In the genomic region with DNA sequence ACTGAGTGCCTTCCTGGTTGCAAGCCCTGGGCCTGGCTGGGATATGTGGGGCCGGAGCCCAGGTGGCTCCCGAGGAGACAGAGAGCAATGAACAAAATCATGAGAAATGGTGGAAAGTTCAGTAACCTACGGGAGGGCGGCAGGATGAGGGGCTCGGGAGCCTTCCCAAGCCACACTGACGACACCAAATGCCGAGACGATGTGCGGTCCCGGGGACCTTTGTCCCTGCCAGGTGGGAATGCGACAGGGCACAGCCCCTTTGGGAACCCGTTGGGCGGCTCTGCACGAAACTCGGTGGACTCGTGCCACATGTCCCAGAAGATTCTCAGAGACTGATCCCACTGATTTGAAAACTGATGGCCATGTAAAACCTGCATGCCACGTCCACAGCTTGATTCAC, we compare ENCODE assay signal across 22 cellular contexts. TPM values are rescaled to one million over a fixed set of nuclear protein-coding genes. Genes with fewer than 3 reads are reported as not detected.
DNase-seq lines count a peak whose midpoint lies in the region; ATAC-seq, FAIRE-seq and TF ChIP-seq lines count a peak whose summit lies in the region.
"Had no signal": no experiment of that assay in that cellular context is flagged by ENCODE, and none has a peak within 500 bp of the region (broad histone marks: within the 10 kb centered on the region; RNA-seq: fewer than 3 reads in every experiment).

No MANE protein-coding gene starts in this region.

- peaks cover 17 to 75% of the 10 kb centered on the region in 2 experiments; a peak in 4 of 5 replicates for H3K27me3 ChIP-seq in K562 (ENCODE audit: control insufficient read depth in 2 of 2, insufficient read depth in 2 of 2, low read length in 2 of 2)

- no peaks in the 10 kb centered on the region for H3K27me3 Mint-ChIP-seq in natural killer cell treated with Interleukin-12 subunit alpha and Interleukin-12 subunit beta and Interleukin-15 and Interleukin-18, amount 100 ng/mL, for 72 hours

- TF ChIP-seq RAD21 in K562 (CRISPR knock-in tag; conservative IDR thresholded peaks at IDR 0.05 in 1 of 2, IDR thresholded peaks at IDR 0.05 in 1 of 2) = no peak

- peaks cover 3% of the 10 kb centered on the region for H3K9me1 ChIP-seq in K562 (ENCODE audit: control insufficient read depth, insufficient read depth, low read length)

- no peak overlapping the region for H3K27ac ChIP-seq in K562 (ENCODE audit: extremely low read depth, low read depth, low read length)
- H3K27ac ChIP-seq: 22Rv1, A549 had no signal

- H2AFZ ChIP-seq in K562 (ENCODE audit: low read depth, low read length) = no peak overlapping the region

- 4% methylated on average over 14 of the region's 17 CpGs for WGBS in K562 (ENCODE audit: insufficient coverage, low coverage, missing lambda C conversion rate)

- TF ChIP-seq EP300 in K562 (IDR thresholded peaks at IDR 0.05; ENCODE audit: low read length) = no peak

- TF ChIP-seq POLR2A in GM12892 (IDR thresholded peaks at IDR 0.05; ENCODE audit: low read depth, low read length) (no peak), K562 (conservative IDR thresholded peaks at IDR 0.05) (no peak)

- DNase-seq in 8988T = peak; percentile 7
- peak; percentile 10 for DNase-seq in GM12892 (ENCODE audit: insufficient read length)
- peak in 1 of 4 experiments; percentile 4 for DNase-seq in K562 (ENCODE audit: extremely low read depth in 1 of 4, low spot score in 3 of 4)
- DNase-seq in iPS-NIHi11 (ENCODE audit: low spot score) = peak; percentile 7
- no peak for DNase-seq in natural killer cell treated with Interleukin-12 subunit alpha and Interleukin-12 subunit beta and Interleukin-15 and Interleukin-18, amount 100 ng/mL, for 72 hours (ENCODE audit: low spot score)
- no peak for DNase-seq in SK-N-DZ (ENCODE audit: low spot score)
- DNase-seq in NCI-H446 treated with DMSO at 0.1 percent for 48 hours (lab: John Stamatoyannopoulos, UW) = no peak
- DNase-seq: ACHN; C1 segment of cervical spinal cord; Calu3; CD4-positive, alpha-beta memory T cell; COR-L47; DMS153; DND-41; GOT3; H9 had no signal

- no peaks in the 10 kb centered on the region for H3K36me3 ChIP-seq in K562 (ENCODE audit: control insufficient read depth, insufficient read depth, low read length)

- H3K9ac ChIP-seq in K562 (ENCODE audit: insufficient read depth in 1 of 2, low read depth in 2 of 2, low read length in 2 of 2) = no peak overlapping the region

- no peak overlapping the region for H3K4me2 ChIP-seq in K562 (ENCODE audit: insufficient read depth, low read length)
- H3K4me2 ChIP-seq: A549 had no signal

- no peak overlapping the region for H3K27ac Mint-ChIP-seq in natural killer cell treated with Interleukin-12 subunit alpha and Interleukin-12 subunit beta and Interleukin-15 and Interleukin-18, amount 100 ng/mL, for 72 hours
- H3K27ac Mint-ChIP-seq: H9 had no signal

- ATAC-seq in K562 (no peak), HG03571 (IDR thresholded peaks at IDR 0.05; ENCODE audit: unreplicated experiment) (no peak)
- no peak for ATAC-seq in natural killer cell treated with Interleukin-12 subunit alpha and Interleukin-12 subunit beta and Interleukin-15 and Interleukin-18, amount 100 ng/mL, for 72 hours
- ATAC-seq: A549, HCT116 had no signal

- no peak overlapping the region for H3K4me3 Mint-ChIP-seq in natural killer cell treated with Interleukin-12 subunit alpha and Interleukin-12 subunit beta and Interleukin-15 and Interleukin-18, amount 100 ng/mL, for 72 hours
- H3K4me3 Mint-ChIP-seq: CD4-positive, alpha-beta memory T cell; H9 had no signal

- no peaks in the 10 kb centered on the region for H4K20me1 ChIP-seq in K562 (replicated peaks; ENCODE audit: control insufficient read depth, insufficient read depth, low read length)

- no peaks in the 10 kb centered on the region for H3K9me3 ChIP-seq in K562 (replicated peaks; ENCODE audit: control insufficient read depth, insufficient read depth, low read depth, low read length)
- H3K9me3 ChIP-seq: A549 had no signal

- no peaks in the 10 kb centered on the region for H3K79me2 ChIP-seq in K562 (ENCODE audit: control insufficient read depth, insufficient read depth, low read length)

- no peaks in the 10 kb centered on the region for H3K4me1 Mint-ChIP-seq in natural killer cell treated with Interleukin-12 subunit alpha and Interleukin-12 subunit beta and Interleukin-15 and Interleukin-18, amount 100 ng/mL, for 72 hours (ENCODE audit: low read depth in 2 of 2)
- H3K4me1 Mint-ChIP-seq: CD4-positive, alpha-beta memory T cell; H9 had no signal

- in situ Hi-C loops in K562 (cut with MboI) = no loop called here

- H3K9me3 Mint-ChIP-seq in natural killer cell treated with Interleukin-12 subunit alpha and Interleukin-12 subunit beta and Interleukin-15 and Interleukin-18, amount 100 ng/mL, for 72 hours = no peaks in the 10 kb centered on the region
- H3K9me3 Mint-ChIP-seq: CD4-positive, alpha-beta memory T cell had no signal

- no TSS peak for BruUV-seq in K562 (replicated peaks; lab: Mats Ljungman, UMichigan)

- intact Hi-C loops in K562 (cut with micrococcal nuclease) = loop anchor here (10.0 kb wide), 1 partner anchor 180 kb away; no protein-coding TSS in a partner anchor

- POLR2A ChIA-PET in K562 (lab: Yijun Ruan, JAX) = interaction anchor here (1.1 to 1.6 kb wide), 2 partner anchors 13 to 43 kb away, joined by 4 read pairs; no protein-coding TSS in a partner anchor

- H3K4me3 ChIP-seq in K562 = no peak overlapping the region
- H3K4me3 ChIP-seq: A549 had no signal

- no peak for TF ChIP-seq CTCF in K562 (IDR thresholded peaks at IDR 0.05 in 2 of 3, conservative IDR thresholded peaks at IDR 0.05 in 1 of 3; ENCODE audit: insufficient read depth in 2 of 3, low read depth in 1 of 3, low read length in 3 of 3)

- peaks cover 0 to 4% of the 10 kb centered on the region in 2 experiments; a peak in 1 of 5 replicates for H3K4me1 ChIP-seq in K562 (replicated peaks in 1 of 2; ENCODE audit: control insufficient read depth in 2 of 2, insufficient read depth in 2 of 2, low read length in 2 of 2)
- H3K4me1 ChIP-seq: A549 had no signal

- FAIRE-seq in GM12892 (lab: Jason Lieb, UNC) (no peak), K562 (lab: Jason Lieb, UNC) (no peak)
- FAIRE-seq: A549, G401.6, GM18507 had no signal

- no peaks in the 10 kb centered on the region for H3K36me3 Mint-ChIP-seq in natural killer cell treated with Interleukin-12 subunit alpha and Interleukin-12 subunit beta and Interleukin-15 and Interleukin-18, amount 100 ng/mL, for 72 hours
- H3K36me3 Mint-ChIP-seq: CD4-positive, alpha-beta memory T cell had no signal

- CTCF ChIA-PET in K562 (lab: Yijun Ruan, JAX; ENCODE audit: low intra/inter-chr PET ratio) = no interaction called here

TF ChIP-seq in K562, 482 proteins besides CTCF, POLR2A, EP300 and RAD21:
- peak; percentile 68; the same call in 1 of the 2 replicates for TF ChIP-seq ZNF431 (CRISPR knock-in tag; IDR thresholded peaks at IDR 0.05)
- TF ChIP-seq SPI1 (IDR thresholded peaks at IDR 0.05; ENCODE audit: borderline replicate concordance, low read depth, low read length) = no peak
TF ChIP-seq in K562: peak in this region for 1.

RNA-seq across cellular contexts. Expression of a gene that starts 11.7 kb away (rescaled TPM):
- polyA plus RNA-seq in GM12892 (2012; ENCODE audit: missing spikeins) = 4.3 TPM
- 5.8 and 18.8 TPM in 2 replicates for total RNA-seq in K562 (2011; cell fraction: chromatin; rRNA removed; ENCODE audit: low replicate concordance)
- total RNA-seq in K562 (2011; cell fraction: nucleolus; rRNA removed) = 4.7 and 6.4 TPM in 2 replicates
- total RNA-seq in K562 (2011; cell fraction: nucleoplasm; rRNA removed) = 5.5 and 6.6 TPM in 2 replicates
- total RNA-seq in K562 (2014; rRNA removed) = 1.9 and 2.6 TPM in 2 replicates
- 6.4 and 7.4 TPM in 2 replicates for total RNA-seq in K562 (2014; rRNA removed; fragmentation: Illumina TruSeq; extraction: Trizol)
- 4.8 and 4.9 TPM in 2 replicates for total RNA-seq in K562 (2015; rRNA removed; fragmentation: Illumina TruSeq; extraction: Trizol)
- total RNA-seq in K562 (2021) = 2.6 and 2.9 TPM in 2 replicates
- 3.6 and 5.6 TPM in 2 replicates for polyA plus RNA-seq in K562 (2011; rRNA removed)
- 0.61 and 1.3 TPM in 2 replicates for polyA plus RNA-seq in K562 (2011; cell fraction: cytosol; rRNA removed)
- polyA plus RNA-seq in K562 (2011; cell fraction: nucleus; rRNA removed) = 1.1 and 1.2 TPM in 2 replicates
- 2.3 and 3.6 TPM in 2 replicates for polyA plus RNA-seq in K562 (2012)
- 3.5 and 4.0 TPM in 2 replicates for polyA plus RNA-seq in K562 (2014; fragmentation: Illumina TruSeq; extraction: Trizol)
- polyA plus RNA-seq in K562 (2014; fragmentation: Nextera tagmentation; extraction: Ambion mirVana) = 1 to 10 TPM; 2.6 to 7.0 TPM
- 2.2 and 2.4 TPM in 2 replicates for polyA plus RNA-seq in K562 (2014; rRNA removed)
- 7.7 and 8.9 TPM in 2 replicates for polyA minus RNA-seq in K562 (2011; rRNA and poly(A)+ RNA removed)
- 2.8 TPM in 2 replicates for polyA minus RNA-seq in K562 (2011; cell fraction: cytosol; rRNA and poly(A)+ RNA removed)
- 1.5 and 2.6 TPM in 2 replicates for polyA minus RNA-seq in K562 (2011; cell fraction: nucleus; rRNA and poly(A)+ RNA removed)
- total RNA-seq in natural killer cell treated with Interleukin-12 subunit alpha and Interleukin-12 subunit beta and Interleukin-15 and Interleukin-18, amount 100 ng/mL, for 72 hours = 1 to 10 TPM; 5.4 to 6.7 TPM
- 3.6 and 3.7 TPM in 2 replicates for polyA plus RNA-seq in SK-N-DZ (2014; cell fraction: cytosol; rRNA removed)
- 2.3 and 2.4 TPM in 2 replicates for polyA plus RNA-seq in SK-N-DZ (2014; cell fraction: nucleus; rRNA removed)

Comparison
In these comparisons a context has a peak if more than half of its experiments do, and no peak if none do; other contexts are left out.
1. DNase-seq: peak in 8988T (single experiment), GM12892 (single experiment) and iPS-NIHi11 (single experiment); none in natural killer cell treated with Interleukin-12 subunit alpha and Interleukin-12 subunit beta and Interleukin-15 and Interleukin-18, amount 100 ng/mL, for 72 hours (single experiment), SK-N-DZ (single experiment) and NCI-H446 treated with DMSO at 0.1 percent for 48 hours (single experiment).